ENCODE assay signal across 15 cellular contexts in genomic region chr11:72742522-72743320, GRCh38. TPM values are rescaled to one million over a fixed set of nuclear protein-coding genes. Genes with fewer than 3 reads are reported as not detected.
A peak's percentile ranks its signal among the peaks of the same experiment; 100 is the strongest.
DNase-seq lines count a peak whose midpoint lies in the region; ATAC-seq and TF ChIP-seq lines count a peak whose summit lies in the region.
"Had no signal": no experiment of that assay in that cellular context is flagged by ENCODE, and none has a peak within 500 bp of the region (broad histone marks: within the 10 kb centered on the region; RNA-seq: fewer than 3 reads in every experiment).

No MANE protein-coding gene starts in this region.

- no peaks in the 10 kb centered on the region for H3K9me3 Mint-ChIP-seq in activated CD4-positive, alpha-beta memory T cell treated with anti-CD3 and anti-CD28 coated beads for 36 hours
- no peaks in the 10 kb centered on the region for H3K9me3 Mint-ChIP-seq in activated CD4-positive, alpha-beta memory T cell treated with anti-CD3 and anti-CD28 coated beads, Interleukin-2, amount 10 ng/mL, durations not matched to agents 7 days and 5 days
- no peaks in the 10 kb centered on the region for H3K9me3 Mint-ChIP-seq in T-cell
- H3K9me3 Mint-ChIP-seq in stimulated activated effector memory CD8-positive, alpha-beta T cell treated with anti-CD3 and anti-CD28 coated beads, Interleukin-12 subunit alpha, Interleukin-12 subunit beta, amount 100 ng/mL, for 72 hours, result no peaks in the 10 kb centered on the region

- no peaks in the 10 kb centered on the region for H3K27me3 Mint-ChIP-seq in activated CD4-positive, alpha-beta memory T cell treated with anti-CD3 and anti-CD28 coated beads for 36 hours
- no peaks in the 10 kb centered on the region for H3K27me3 Mint-ChIP-seq in activated CD4-positive, alpha-beta memory T cell treated with anti-CD3 and anti-CD28 coated beads, Interleukin-2, amount 10 ng/mL, durations not matched to agents 7 days and 5 days
- no peaks in the 10 kb centered on the region for H3K27me3 Mint-ChIP-seq in T-cell

- no peak for TF ChIP-seq CTCF in esophagus muscularis mucosa (IDR thresholded peaks at IDR 0.05)

- H3K27ac Mint-ChIP-seq in activated CD4-positive, alpha-beta memory T cell treated with anti-CD3 and anti-CD28 coated beads for 36 hours, result peak overlapping the region; percentile 13
- no peak overlapping the region for H3K27ac Mint-ChIP-seq in activated CD4-positive, alpha-beta memory T cell treated with anti-CD3 and anti-CD28 coated beads, Interleukin-2, amount 10 ng/mL, durations not matched to agents 7 days and 5 days
- peak overlapping the region; percentile 74 to 83 for H3K27ac Mint-ChIP-seq in T-cell
- peak overlapping the region; percentile 97 for H3K27ac Mint-ChIP-seq in stimulated activated effector memory CD8-positive, alpha-beta T cell treated with anti-CD3 and anti-CD28 coated beads, Interleukin-12 subunit alpha, Interleukin-12 subunit beta, amount 100 ng/mL, for 72 hours

- no peak for TF ChIP-seq POLR2A in esophagus muscularis mucosa (IDR thresholded peaks at IDR 0.05; ENCODE audit: low read depth)

- peak overlapping the region in 3 of 4 donors; percentile 49 to 59 (median 55) for H3K27ac ChIP-seq in esophagus muscularis mucosa (replicated peaks in 1 of 4)
- H3K27ac ChIP-seq: A549, SJSA1, tibial artery had no signal

- H3K4me3 ChIP-seq in esophagus muscularis mucosa, result no peak overlapping the region
- H3K4me3 ChIP-seq: A549, SJSA1, tibial artery had no signal

- H3K4me1 ChIP-seq in esophagus muscularis mucosa, result peaks cover 15 to 86% (median 75%) of the 10 kb centered on the region in 4 donors
- H3K4me1 ChIP-seq: SJSA1 had no signal

- H3K36me3 ChIP-seq in esophagus muscularis mucosa, result no peaks in the 10 kb centered on the region
- H3K36me3 ChIP-seq: SJSA1, tibial artery had no signal

- TF ChIP-seq EP300 in esophagus muscularis mucosa (IDR thresholded peaks at IDR 0.05), result no peak

- no peaks in the 10 kb centered on the region for H3K36me3 Mint-ChIP-seq in activated CD4-positive, alpha-beta memory T cell treated with anti-CD3 and anti-CD28 coated beads for 36 hours
- no peaks in the 10 kb centered on the region for H3K36me3 Mint-ChIP-seq in activated CD4-positive, alpha-beta memory T cell treated with anti-CD3 and anti-CD28 coated beads, Interleukin-2, amount 10 ng/mL, durations not matched to agents 7 days and 5 days (ENCODE audit: low read depth)
- no peaks in the 10 kb centered on the region for H3K36me3 Mint-ChIP-seq in T-cell
- peaks cover 6% of the 10 kb centered on the region for H3K36me3 Mint-ChIP-seq in stimulated activated effector memory CD8-positive, alpha-beta T cell treated with anti-CD3 and anti-CD28 coated beads, Interleukin-12 subunit alpha, Interleukin-12 subunit beta, amount 100 ng/mL, for 72 hours

- WGBS in esophagus muscularis mucosa, result 81% methylated on average over 7 of the region's 7 CpGs

- no peaks in the 10 kb centered on the region for H3K9me3 ChIP-seq in esophagus muscularis mucosa
- H3K9me3 ChIP-seq: A549, SJSA1, tibial artery had no signal

- no peaks in the 10 kb centered on the region for H3K27me3 ChIP-seq in esophagus muscularis mucosa
- H3K27me3 ChIP-seq: SJSA1, tibial artery had no signal

- H3K4me3 Mint-ChIP-seq in activated CD4-positive, alpha-beta memory T cell treated with anti-CD3 and anti-CD28 coated beads for 36 hours, result no peak overlapping the region
- H3K4me3 Mint-ChIP-seq in activated CD4-positive, alpha-beta memory T cell treated with anti-CD3 and anti-CD28 coated beads, Interleukin-2, amount 10 ng/mL, durations not matched to agents 7 days and 5 days, result no peak overlapping the region
- H3K4me3 Mint-ChIP-seq in T-cell, result peak overlapping the region in 1 of 3 donors; percentile 58
- H3K4me3 Mint-ChIP-seq in stimulated activated effector memory CD8-positive, alpha-beta T cell treated with anti-CD3 and anti-CD28 coated beads, Interleukin-12 subunit alpha, Interleukin-12 subunit beta, amount 100 ng/mL, for 72 hours, result no peak overlapping the region

- DNase-seq in activated CD4-positive, alpha-beta memory T cell treated with anti-CD3 and anti-CD28 coated beads for 36 hours, result no peak
- no peak for DNase-seq in activated CD4-positive, alpha-beta memory T cell treated with anti-CD3 and anti-CD28 coated beads, Interleukin-2, amount 10 ng/mL, durations not matched to agents 7 days and 5 days
- no peak for DNase-seq in T-cell
- no peak for DNase-seq in esophagus muscularis mucosa (ENCODE audit: extremely low spot score)
- DNase-seq in stimulated activated effector memory CD8-positive, alpha-beta T cell treated with anti-CD3 and anti-CD28 coated beads, Interleukin-12 subunit alpha, Interleukin-12 subunit beta, amount 100 ng/mL, for 72 hours (ENCODE audit: low spot score in 2 of 2), result no peak
- DNase-seq in NCI-H2081 treated with DMSO at 0.1 percent for 48 hours (lab: John Stamatoyannopoulos, UW), result no peak
- no peak for DNase-seq in occipital lobe (lab: John Stamatoyannopoulos, UW)
- no peak for DNase-seq in NK-92 (lab: John Stamatoyannopoulos, UW; ENCODE audit: unreplicated experiment)
- DNase-seq: activated CD4-positive, alpha-beta T cell treated with anti-CD3 and anti-CD28 coated beads for 1 hour; DMS79 treated with DMSO at 0.1 percent for 48 hours; foreskin fibroblast; NCI-H1436 treated with DMSO at 0.1 percent for 48 hours; tibial artery had no signal

- peaks cover 68% of the 10 kb centered on the region for H3K4me1 Mint-ChIP-seq in activated CD4-positive, alpha-beta memory T cell treated with anti-CD3 and anti-CD28 coated beads for 36 hours (ENCODE audit: low read depth)
- H3K4me1 Mint-ChIP-seq in activated CD4-positive, alpha-beta memory T cell treated with anti-CD3 and anti-CD28 coated beads, Interleukin-2, amount 10 ng/mL, durations not matched to agents 7 days and 5 days, result peaks cover 54% of the 10 kb centered on the region
- H3K4me1 Mint-ChIP-seq in T-cell, result peaks cover 66 to 84% (median 78%) of the 10 kb centered on the region in 3 donors
- H3K4me1 Mint-ChIP-seq in stimulated activated effector memory CD8-positive, alpha-beta T cell treated with anti-CD3 and anti-CD28 coated beads, Interleukin-12 subunit alpha, Interleukin-12 subunit beta, amount 100 ng/mL, for 72 hours, result peaks cover 84% of the 10 kb centered on the region

- CTCF ChIA-PET in activated CD4-positive, alpha-beta memory T cell treated with anti-CD3 and anti-CD28 coated beads for 36 hours (lab: Charles Lee), result interaction anchor here (2.9 kb wide), 1 partner anchor 18 kb away, joined by 14 read pairs; no protein-coding TSS in a partner anchor
- CTCF ChIA-PET in activated CD4-positive, alpha-beta memory T cell treated with anti-CD3 and anti-CD28 coated beads, Interleukin-2, amount 10 ng/mL, durations not matched to agents 7 days and 5 days (lab: Charles Lee), result no interaction called here
- CTCF ChIA-PET in T-cell (lab: Charles Lee), result no interaction called here

- POLR2A ChIA-PET in activated CD4-positive, alpha-beta memory T cell treated with anti-CD3 and anti-CD28 coated beads for 36 hours (lab: Charles Lee), result no interaction called here
- POLR2A ChIA-PET in activated CD4-positive, alpha-beta memory T cell treated with anti-CD3 and anti-CD28 coated beads, Interleukin-2, amount 10 ng/mL, durations not matched to agents 7 days and 5 days (lab: Charles Lee), result no interaction called here
- POLR2A ChIA-PET in T-cell (lab: Charles Lee), result no interaction called here

- intact Hi-C loops in activated CD4-positive, alpha-beta memory T cell treated with anti-CD3 and anti-CD28 coated beads for 36 hours (cut with micrococcal nuclease), result no loop called here
- intact Hi-C loops in esophagus muscularis mucosa (cut with DNase I), result no loop called here

- no peak for ATAC-seq in T-cell (replicated peaks in 1 of 4)
- no peak for ATAC-seq in stimulated activated effector memory CD8-positive, alpha-beta T cell treated with anti-CD3 and anti-CD28 coated beads, Interleukin-12 subunit alpha, Interleukin-12 subunit beta, amount 100 ng/mL, for 72 hours
- ATAC-seq: A549 had no signal

RNA-seq across cellular contexts. Expression of gene ARAP1, which starts 9.5 kb away (rescaled TPM):
- 10 to 100 TPM; 77.4 to 79.6 TPM for total RNA-seq in activated CD4-positive, alpha-beta memory T cell treated with anti-CD3 and anti-CD28 coated beads for 36 hours
- 100 to 1,000 TPM; 108 to 109 TPM for total RNA-seq in activated CD4-positive, alpha-beta memory T cell treated with anti-CD3 and anti-CD28 coated beads, Interleukin-2, amount 10 ng/mL, durations not matched to agents 7 days and 5 days
- total RNA-seq in T-cell (100 to 1,000 TPM; 117 to 162 (median 148) TPM), esophagus muscularis mucosa (100 to 1,000 TPM in 3 of 4 donors, 10 to 100 TPM in 1; 83.7 to 115 (median 110) TPM), occipital lobe (19.3 TPM)

RNA-seq across cellular contexts. Expression of gene STARD10, which starts 51.1 kb away (rescaled TPM):
- total RNA-seq in activated CD4-positive, alpha-beta memory T cell treated with anti-CD3 and anti-CD28 coated beads for 36 hours, result 10 to 100 TPM; 14.8 to 16.8 TPM
- 10 to 100 TPM; 11.3 to 11.6 TPM for total RNA-seq in activated CD4-positive, alpha-beta memory T cell treated with anti-CD3 and anti-CD28 coated beads, Interleukin-2, amount 10 ng/mL, durations not matched to agents 7 days and 5 days
- total RNA-seq in T-cell (10 to 100 TPM; 11.1 to 24.9 (median 19.1) TPM), esophagus muscularis mucosa (10 to 100 TPM; 26.6 to 75.4 (median 58.1) TPM), occipital lobe (20.4 TPM)
